In genomic region chr11:10490398-10491232, GRCh38 we compare ENCODE assay signal across 1 cellular context.
TF ChIP-seq lines count a peak whose summit lies in the region.

No MANE protein-coding gene starts in this region.

TF ChIP-seq in HepG2, 621 proteins besides CTCF, POLR2A, EP300 and RAD21 (continued from another document and continues in another):
- TF ChIP-seq ZNF687 (CRISPR knock-in tag; IDR thresholded peaks at IDR 0.05) (0 out of 2 replicates have a peak, but pooled peaks have one; percentile 18), IRF2 (CRISPR knock-in tag; IDR thresholded peaks at IDR 0.05) (no peak), TFAP4 (IDR thresholded peaks at IDR 0.05; ENCODE audit: borderline replicate concordance, low read depth) (peak; percentile 54; the same call in 1 of the 2 replicates), ZNF3 (CRISPR knock-in tag; IDR thresholded peaks at IDR 0.05) (no peak), ZNF264 (CRISPR knock-in tag; IDR thresholded peaks at IDR 0.05) (no peak), ZNF660 (CRISPR knock-in tag; IDR thresholded peaks at IDR 0.05; ENCODE audit: borderline replicate concordance, low read depth) (no peak), SP2 (CRISPR knock-in tag; IDR thresholded peaks at IDR 0.05) (no peak), TBX3 (IDR thresholded peaks at IDR 0.05; ENCODE audit: borderline replicate concordance) (no peak), MXI1 (IDR thresholded peaks at IDR 0.05; ENCODE audit: borderline replicate concordance, low read depth, low read length) (peak; percentile 51; the same call in 1 of the 3 replicates), GRHL1 (CRISPR knock-in tag; conservative IDR thresholded peaks at IDR 0.05) (no peak), ZNF678 (CRISPR knock-in tag; IDR thresholded peaks at IDR 0.05) (no peak), TFDP2 (CRISPR knock-in tag; IDR thresholded peaks at IDR 0.05) (no peak), ZNF776 (CRISPR knock-in tag; IDR thresholded peaks at IDR 0.05) (no peak), ZBTB8A (CRISPR knock-in tag; IDR thresholded peaks at IDR 0.05; ENCODE audit: borderline replicate concordance, low read depth) (no peak), ZSCAN12 (CRISPR knock-in tag; IDR thresholded peaks at IDR 0.05) (no peak), GABPA (IDR thresholded peaks at IDR 0.05; ENCODE audit: low read depth, low read length) (no peak), GABPA (CRISPR knock-in tag; IDR thresholded peaks at IDR 0.05; ENCODE audit: low read depth) (no peak), NFE2 (CRISPR knock-in tag; IDR thresholded peaks at IDR 0.05) (peak; percentile 88; the same call in 1 of the 2 replicates), ZSCAN22 (CRISPR knock-in tag; IDR thresholded peaks at IDR 0.05) (no peak), SRSF9 (IDR thresholded peaks at IDR 0.05; ENCODE audit: borderline replicate concordance, insufficient read depth, low read depth, low read length, poor library complexity, severe bottlenecking) (no peak), PATZ1 (CRISPR knock-in tag; IDR thresholded peaks at IDR 0.05) (peak; percentile 37; the same call in 1 of the 2 replicates), AGO1 (IDR thresholded peaks at IDR 0.05; ENCODE audit: low read depth, low read length, poor library complexity, severe bottlenecking) (no peak), CEBPZ (IDR thresholded peaks at IDR 0.05; ENCODE audit: low read length) (no peak), MAX (IDR thresholded peaks at IDR 0.05) (no peak), ZBTB7A (CRISPR knock-in tag; IDR thresholded peaks at IDR 0.05) (no peak), ZNF335 (CRISPR knock-in tag; IDR thresholded peaks at IDR 0.05) (no peak), RBM39 (IDR thresholded peaks at IDR 0.05; ENCODE audit: low read depth, low read length, poor library complexity, severe bottlenecking) (no peak), RNF2 (conservative IDR thresholded peaks at IDR 0.05; ENCODE audit: low read depth) (no peak), ZNF451 (CRISPR knock-in tag; IDR thresholded peaks at IDR 0.05) (no peak), HOXA9 (CRISPR knock-in tag; IDR thresholded peaks at IDR 0.05; ENCODE audit: borderline replicate concordance) (no peak), TFE3 (CRISPR knock-in tag; IDR thresholded peaks at IDR 0.05) (0 out of 2 replicates have a peak, but pooled peaks have one; percentile 23), ZNF17 (CRISPR knock-in tag; IDR thresholded peaks at IDR 0.05) (no peak), ZNF891 (CRISPR knock-in tag; IDR thresholded peaks at IDR 0.05) (no peak), NFAT5 (CRISPR knock-in tag; IDR thresholded peaks at IDR 0.05) (no peak), WIZ (CRISPR knock-in tag; IDR thresholded peaks at IDR 0.05) (no peak), FOXJ3 (CRISPR knock-in tag; IDR thresholded peaks at IDR 0.05; ENCODE audit: borderline replicate concordance) (no peak), ELF4 (CRISPR knock-in tag; IDR thresholded peaks at IDR 0.05; ENCODE audit: borderline replicate concordance) (no peak), THAP7 (CRISPR knock-in tag; IDR thresholded peaks at IDR 0.05) (no peak), SALL2 (CRISPR knock-in tag; IDR thresholded peaks at IDR 0.05) (no peak), FOSL2 (CRISPR knock-in tag; IDR thresholded peaks at IDR 0.05) (peak; percentile 88)
